In the genomic region with DNA sequence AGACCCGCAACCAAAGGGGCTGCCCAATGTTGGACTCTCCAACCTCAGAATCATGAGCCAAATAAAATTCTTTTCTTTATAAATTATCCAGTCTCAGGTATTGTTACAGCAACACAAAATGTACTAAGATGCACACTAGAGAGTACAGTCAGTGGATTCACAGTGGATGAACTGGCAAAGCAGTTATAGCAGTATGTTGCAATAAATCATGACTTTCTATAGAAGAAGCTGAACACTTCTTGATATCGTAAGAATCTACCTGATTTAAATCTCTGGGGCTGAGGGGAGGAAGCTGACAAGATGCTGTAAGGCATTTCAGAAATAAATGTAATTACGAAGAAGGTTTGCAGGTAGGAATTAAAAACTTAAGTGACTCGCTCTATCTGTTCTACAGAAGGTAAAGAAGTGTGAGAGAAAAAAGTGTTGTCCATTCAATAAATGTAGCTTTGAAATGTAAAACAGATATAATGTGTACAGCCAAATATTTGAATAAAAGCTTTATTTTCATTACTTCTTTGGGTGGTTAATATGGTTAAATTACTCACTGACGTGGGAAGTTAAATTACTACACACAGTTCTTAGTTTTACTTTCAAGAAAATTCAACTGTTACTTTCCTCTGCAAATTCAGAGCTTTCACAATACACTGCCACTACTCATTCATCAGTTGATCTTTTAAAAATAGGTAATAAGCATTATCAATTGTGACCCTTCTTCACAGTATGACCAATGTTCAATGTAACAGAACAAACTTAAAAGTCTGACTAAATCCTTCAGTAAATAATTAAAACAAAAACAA, we compare ENCODE assay signal across 1 cellular context.
TF ChIP-seq lines count a peak whose summit lies in the region.

No MANE protein-coding gene starts in this region.

TF ChIP-seq in HepG2, 621 proteins besides CTCF, POLR2A, EP300 and RAD21:
- no peak for TF ChIP-seq U2AF2 (IDR thresholded peaks at IDR 0.05; ENCODE audit: low read depth, low read length)
- peak; percentile 37; the same call in 1 of the 2 replicates for TF ChIP-seq CEBPB (IDR thresholded peaks at IDR 0.05; ENCODE audit: borderline replicate concordance, low read depth, low read length)
- TF ChIP-seq KLF15 (CRISPR knock-in tag; IDR thresholded peaks at IDR 0.05; ENCODE audit: borderline replicate concordance): no peak
- no peak for TF ChIP-seq PAWR (CRISPR knock-in tag; IDR thresholded peaks at IDR 0.05; ENCODE audit: borderline replicate concordance)
